In genomic region chr9:69555802-69556201, GRCh38 we compare ENCODE assay signal across 35 cellular contexts.
"Had no signal": no experiment of that assay in that cellular context is flagged by ENCODE, and none has a peak within 500 bp of the region (broad histone marks: within the 10 kb centered on the region; RNA-seq: fewer than 3 reads in every experiment).

No MANE protein-coding gene starts in this region.

- H3K4me3 Mint-ChIP-seq: activated B cell treated with CpG ODN at 0.5 μM for 24 hours; activated CD4-positive, alpha-beta memory T cell treated with anti-CD3 and anti-CD28 coated beads for 36 hours; activated naive CD4-positive, alpha-beta T cell treated with anti-CD3 and anti-CD28 coated beads, Interleukin-2, amount 10 ng/mL, durations not matched to agents 7 days and 5 days; activated naive CD8-positive, alpha-beta T cell; activated naive CD8-positive, alpha-beta T cell treated with anti-CD3 and anti-CD28 coated beads, Interleukin-2, amount 50 U/mL, for 24 hours; activated T-cell treated with anti-CD3 and anti-CD28 coated beads, Interleukin-2, amount 50 U/mL, for 4 hours; activated T-helper 1 cell treated with anti-CD3 and anti-CD28 coated beads, Interleukin-12 subunit alpha, Interleukin-12 subunit beta, Interleukin-2, Interleukin-4 antibody, amounts not matched to agents 30 ng/mL and 10 ng/mL and 1 ng/mL, durations not matched to agents 14 hours and 24 hours and 36 hours; brain had no signal

- H3K9me3 ChIP-seq: Peyer's patch, SJSA1 had no signal

- H3K9me3 Mint-ChIP-seq: activated B cell treated with CpG ODN at 0.5 μM for 24 hours; activated CD4-positive, alpha-beta memory T cell treated with anti-CD3 and anti-CD28 coated beads for 36 hours; activated naive CD4-positive, alpha-beta T cell treated with anti-CD3 and anti-CD28 coated beads, Interleukin-2, amount 10 ng/mL, durations not matched to agents 7 days and 5 days; activated naive CD8-positive, alpha-beta T cell treated with anti-CD3 and anti-CD28 coated beads, Interleukin-2, amount 50 U/mL, for 24 hours; activated T-cell treated with anti-CD3 and anti-CD28 coated beads, Interleukin-2, amount 50 U/mL, for 4 hours; activated T-helper 1 cell treated with anti-CD3 and anti-CD28 coated beads, Interleukin-12 subunit alpha, Interleukin-12 subunit beta, Interleukin-2, Interleukin-4 antibody, amounts not matched to agents 30 ng/mL and 10 ng/mL and 1 ng/mL, durations not matched to agents 14 hours and 24 hours and 36 hours; brain had no signal

- H3K4me1 ChIP-seq: Peyer's patch, SJSA1 had no signal

- H3K4me1 Mint-ChIP-seq: activated B cell treated with CpG ODN at 0.5 μM for 24 hours; activated naive CD4-positive, alpha-beta T cell treated with anti-CD3 and anti-CD28 coated beads, Interleukin-2, amount 10 ng/mL, durations not matched to agents 7 days and 5 days; activated naive CD8-positive, alpha-beta T cell treated with anti-CD3 and anti-CD28 coated beads, Interleukin-2, amount 50 U/mL, for 24 hours; brain had no signal

- H3K27ac Mint-ChIP-seq: activated B cell treated with CpG ODN at 0.5 μM for 24 hours; activated CD4-positive, alpha-beta memory T cell treated with anti-CD3 and anti-CD28 coated beads for 36 hours; activated naive CD4-positive, alpha-beta T cell treated with anti-CD3 and anti-CD28 coated beads, Interleukin-2, amount 10 ng/mL, durations not matched to agents 7 days and 5 days; activated naive CD8-positive, alpha-beta T cell; activated naive CD8-positive, alpha-beta T cell treated with anti-CD3 and anti-CD28 coated beads, Interleukin-2, amount 50 U/mL, for 24 hours; activated T-helper 1 cell treated with anti-CD3 and anti-CD28 coated beads, Interleukin-12 subunit alpha, Interleukin-12 subunit beta, Interleukin-2, Interleukin-4 antibody, amounts not matched to agents 30 ng/mL and 10 ng/mL and 1 ng/mL, durations not matched to agents 14 hours and 24 hours and 36 hours had no signal

- H3K36me3 ChIP-seq: Peyer's patch, SJSA1 had no signal

- DNase-seq: activated B cell treated with CpG ODN at 0.5 μM for 24 hours; activated CD4-positive, alpha-beta memory T cell treated with anti-CD3 and anti-CD28 coated beads for 36 hours; activated CD4-positive, alpha-beta T cell treated with anti-CD3 and anti-CD28 coated beads for 4 hours; activated CD4-positive, alpha-beta T cell treated with anti-CD3 and anti-CD28 coated beads, Interleukin-2, amount 50 U/mL, for 1 hour; activated CD4-positive, CD25-positive, alpha-beta regulatory T cell treated with anti-CD3 and anti-CD28 coated beads, Interleukin-2, amount 50 U/mL, for 72 hours; activated CD8-positive, alpha-beta memory T cell treated with anti-CD3 and anti-CD28 coated beads, Interleukin-2, amount 50 U/mL, for 4 hours; activated naive CD4-positive, alpha-beta T cell treated with anti-CD3 and anti-CD28 coated beads, Interleukin-2, amount 10 ng/mL, durations not matched to agents 7 days and 5 days; activated naive CD8-positive, alpha-beta T cell treated with anti-CD3 and anti-CD28 coated beads, Interleukin-2, amount 50 U/mL, for 24 hours; activated T-cell treated with anti-CD3 and anti-CD28 coated beads for 4 hours; activated T-cell treated with anti-CD3 and anti-CD28 coated beads, Interleukin-2, amount 50 U/mL, for 4 hours; anterior cingulate cortex; caudate nucleus; cerebellar nuclear complex; NCI-H1105 treated with DMSO at 0.1 percent for 48 hours; NCI-H1436; NCI-H1694; NCI-H1930; NCI-H2081 treated with DMSO at 0.1 percent for 48 hours; NCI-H226; NCI-H446 treated with DMSO at 0.1 percent for 48 hours; NCI-H524; NCI-H69; NK-92 treated with Interleukin-12 subunit alpha and Interleukin-12 subunit beta, amount 100 ng/mL, for 24 hours; PC-3; Peyer's patch; RPMI8226; SHP77 treated with DMSO at 0.1 percent for 48 hours; SW 1271; T-helper 1 cell; T-helper 9 cell had no signal

- H3K27me3 Mint-ChIP-seq: activated B cell treated with CpG ODN at 0.5 μM for 24 hours had no signal

- H3K36me3 Mint-ChIP-seq: activated CD4-positive, alpha-beta memory T cell treated with anti-CD3 and anti-CD28 coated beads for 36 hours; activated naive CD4-positive, alpha-beta T cell treated with anti-CD3 and anti-CD28 coated beads, Interleukin-2, amount 10 ng/mL, durations not matched to agents 7 days and 5 days; activated naive CD8-positive, alpha-beta T cell; brain had no signal

- H3K4me3 ChIP-seq: Peyer's patch, SJSA1 had no signal

- H3K27me3 ChIP-seq: Peyer's patch, SJSA1 had no signal

- H3K27ac ChIP-seq: Peyer's patch, SJSA1, VCaP had no signal

- ATAC-seq: activated naive CD8-positive, alpha-beta T cell treated with anti-CD3 and anti-CD28 coated beads, Interleukin-2, amount 50 U/mL, for 24 hours; activated T-cell treated with anti-CD3 and anti-CD28 coated beads, Interleukin-2, amount 50 U/mL, for 4 hours; PC-3 had no signal
